In genomic region chr12:52216107-52216506, GRCh38 we compare ENCODE assay signal across 1 cellular context.
TF ChIP-seq lines count a peak whose summit lies in the region.

No MANE protein-coding gene starts in this region.

TF ChIP-seq in A549, 52 proteins besides CTCF, POLR2A, EP300 and RAD21 (continued from another document):
- no peak for TF ChIP-seq HMGXB4 (CRISPR knock-in tag; IDR thresholded peaks at IDR 0.05; ENCODE audit: borderline replicate concordance)
- TF ChIP-seq CHD4 (IDR thresholded peaks at IDR 0.05; ENCODE audit: borderline replicate concordance) = no peak
- TF ChIP-seq KDM1A (IDR thresholded peaks at IDR 0.05; ENCODE audit: low read depth) = no peak
